In the genomic region with DNA sequence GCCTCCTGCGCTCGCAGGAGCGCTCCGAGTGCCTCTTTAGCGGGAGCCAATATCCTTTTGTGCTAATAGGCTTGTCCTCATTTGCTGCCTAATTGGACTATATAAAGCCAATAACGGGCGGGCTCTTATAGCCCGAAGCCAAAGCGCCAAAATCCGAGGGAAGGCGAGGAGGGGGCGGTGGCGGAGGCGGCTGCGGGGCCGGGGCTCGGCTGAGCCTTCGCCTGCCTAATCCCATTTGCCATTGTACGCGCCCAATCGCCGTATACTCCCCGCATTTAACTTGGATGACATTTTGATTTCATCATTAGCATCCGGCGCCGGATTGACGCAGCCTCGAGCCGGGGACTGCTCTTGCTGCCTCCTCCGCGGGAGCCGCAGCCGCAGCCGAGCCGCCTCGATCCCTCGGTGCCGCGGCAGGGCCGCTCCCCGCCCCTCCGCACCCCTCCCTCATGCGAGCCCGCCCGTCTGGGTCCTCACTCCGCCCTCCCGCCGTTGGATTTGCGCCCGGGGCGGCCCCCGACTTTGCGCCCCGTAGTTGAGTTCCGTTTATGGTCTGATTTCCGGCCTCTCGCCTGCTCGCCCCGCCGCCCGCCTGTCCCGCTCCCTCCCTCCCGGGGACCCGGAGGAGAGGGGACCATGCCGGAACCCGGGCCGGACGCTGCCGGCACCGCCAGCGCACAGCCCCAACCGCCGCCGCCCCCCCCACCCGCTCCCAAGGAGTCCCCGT, we compare ENCODE assay signal across 8 cellular contexts. TPM values are rescaled to one million over a fixed set of nuclear protein-coding genes. Genes with fewer than 3 reads are reported as not detected.
DNase-seq lines count a peak whose midpoint lies in the region; ATAC-seq and TF ChIP-seq lines count a peak whose summit lies in the region.

A gene (plus strand): TSS at position 556 of the 727 bp plus-strand sequence. CDS start 81 bp downstream, at position 637.

- no peaks in the 10 kb centered on the region for H3K9me3 Mint-ChIP-seq in stimulated activated naive CD8-positive, alpha-beta T cell treated with anti-CD3 and anti-CD28 coated beads, Interleukin-15, Interleukin-2, amounts not matched to agents 100 ng/mL and 50 ng/mL, for 24 hours

- H3K4me2 ChIP-seq in DOHH2 (ENCODE audit: low read length) = peak within 1 kb of the TSS; percentile 37

- H3K79me2 ChIP-seq in DOHH2 (ENCODE audit: control insufficient read depth, low read length) = no peaks in the 10 kb centered on the region

- no peak for TF ChIP-seq CTCF in DOHH2 (IDR thresholded peaks at IDR 0.05; ENCODE audit: low read depth, low read length, poor library complexity, severe bottlenecking)
- TF ChIP-seq CTCF in WI38 (IDR thresholded peaks at IDR 0.05; ENCODE audit: low read depth, low read length) = no peak
- no peak for TF ChIP-seq CTCF in fibroblast of villous mesenchyme (IDR thresholded peaks at IDR 0.05; ENCODE audit: insufficient read depth, low read depth, low read length)

- no peaks in the 10 kb centered on the region for H3K36me3 Mint-ChIP-seq in stimulated activated naive CD8-positive, alpha-beta T cell treated with anti-CD3 and anti-CD28 coated beads, Interleukin-15, Interleukin-2, amounts not matched to agents 100 ng/mL and 50 ng/mL, for 24 hours (ENCODE audit: low read depth)

- H3K27me3 Mint-ChIP-seq in stimulated activated naive CD8-positive, alpha-beta T cell treated with anti-CD3 and anti-CD28 coated beads, Interleukin-15, Interleukin-2, amounts not matched to agents 100 ng/mL and 50 ng/mL, for 24 hours = peaks cover 78% of the 10 kb centered on the region

- H3K27ac ChIP-seq in DOHH2 (ENCODE audit: low read depth, low read length) (no peak within 1 kb of the TSS), HUES64 (ENCODE audit: low read depth, low read length) (no peak within 1 kb of the TSS)

- no peak within 1 kb of the TSS for H3K27ac Mint-ChIP-seq in stimulated activated naive CD8-positive, alpha-beta T cell treated with anti-CD3 and anti-CD28 coated beads, Interleukin-15, Interleukin-2, amounts not matched to agents 100 ng/mL and 50 ng/mL, for 24 hours

- H3K9me3 ChIP-seq in DOHH2 (ENCODE audit: control insufficient read depth, insufficient read depth, low read length) (no peaks in the 10 kb centered on the region), HUES64 (ENCODE audit: insufficient read depth, low read depth, low read length) (no peaks in the 10 kb centered on the region)

- no peak for ATAC-seq in HG03457 (IDR thresholded peaks at IDR 0.05; ENCODE audit: unreplicated experiment)

- no peaks in the 10 kb centered on the region for H3K9me2 ChIP-seq in DOHH2 (replicated peaks; ENCODE audit: control insufficient read depth, low read length)

- peaks cover 46% of the 10 kb centered on the region for H3K4me1 Mint-ChIP-seq in stimulated activated naive CD8-positive, alpha-beta T cell treated with anti-CD3 and anti-CD28 coated beads, Interleukin-15, Interleukin-2, amounts not matched to agents 100 ng/mL and 50 ng/mL, for 24 hours (ENCODE audit: low read depth)

- H3K27me3 ChIP-seq in DOHH2 (ENCODE audit: control insufficient read depth, low read length) (peaks cover 51% of the 10 kb centered on the region), HUES64 (ENCODE audit: insufficient read depth, low read length) (peaks cover 100% of the 10 kb centered on the region)

- DNase-seq in fibroblast of villous mesenchyme (ENCODE audit: low read depth) (peak; percentile 28), ACHN (no peak), middle frontal gyrus (ENCODE audit: extremely low spot score, low spot score) (no peak)

- under 1% methylated on average over 75 of the region's 76 CpGs for WGBS in HUES64

- no peaks in the 10 kb centered on the region for H3F3A ChIP-seq in DOHH2 (ENCODE audit: control insufficient read depth, insufficient read depth)

- in situ Hi-C loops in ACHN (cut with HindIII; ENCODE audit: low pct_ligation_motif_present, low pct_unique_long_range_greater_than_20kb, low sequenced_read_pairs) = no loop called here

- H3K36me3 ChIP-seq in DOHH2 (ENCODE audit: control insufficient read depth, low read length) (no peaks in the 10 kb centered on the region), HUES64 (ENCODE audit: insufficient read depth, low read length) (no peaks in the 10 kb centered on the region)

- peak within 1 kb of the TSS; percentile 32 for H3K4me3 ChIP-seq in DOHH2 (ENCODE audit: low read length)
- peak within 1 kb of the TSS; percentile 46 for H3K4me3 ChIP-seq in HUES64 (ENCODE audit: low read length)
- H3K4me3 ChIP-seq in WI38 (ENCODE audit: low read depth, low read length) = peak within 1 kb of the TSS; percentile 41
- H3K4me3 ChIP-seq in fibroblast of villous mesenchyme (ENCODE audit: low read depth, low read length) = peak within 1 kb of the TSS; percentile 35

- H4K20me1 ChIP-seq in DOHH2 (ENCODE audit: control insufficient read depth, insufficient read depth, low read depth, low read length) = no peaks in the 10 kb centered on the region

- H3K4me1 ChIP-seq in DOHH2 (ENCODE audit: control insufficient read depth, low read length) (peaks cover 10% of the 10 kb centered on the region), HUES64 (ENCODE audit: insufficient read depth, low read length) (peaks cover 15% of the 10 kb centered on the region; the same call in 1 of the 2 replicates)

- peak within 1 kb of the TSS; percentile 47 for H3K4me3 Mint-ChIP-seq in stimulated activated naive CD8-positive, alpha-beta T cell treated with anti-CD3 and anti-CD28 coated beads, Interleukin-15, Interleukin-2, amounts not matched to agents 100 ng/mL and 50 ng/mL, for 24 hours

- H3K9ac ChIP-seq in HUES64 (ENCODE audit: low read depth, low read length) = no peak within 1 kb of the TSS

RNA-seq across cellular contexts. Expression of the gene that starts here (rescaled TPM):
- not detected for polyA plus RNA-seq in HUES64 (2013, experiment 1 of 2)
- polyA plus RNA-seq in HUES64 (2013, experiment 2 of 2) = not detected
- total RNA-seq in fibroblast of villous mesenchyme = not detected in 2 replicates

Comparison
In these comparisons a context has a peak if more than half of its experiments do, and no peak if none do; other contexts are left out.
1. Peak in DNase-seq and H3K4me3 ChIP-seq in fibroblast of villous mesenchyme; RNA of the gene not detected or under 1 TPM.